Comparison of ENCODE assay signal across 15 cellular contexts in genomic region chr12:132478845-132479244, GRCh38. TPM values are rescaled to one million over a fixed set of nuclear protein-coding genes. Genes with fewer than 3 reads are reported as not detected.
DNase-seq lines count a peak whose midpoint lies in the region; ATAC-seq and TF ChIP-seq lines count a peak whose summit lies in the region.
"Had no signal": no experiment of that assay in that cellular context is flagged by ENCODE, and none has a peak within 500 bp of the region (broad histone marks: within the 10 kb centered on the region; RNA-seq: fewer than 3 reads in every experiment).

No MANE protein-coding gene starts in this region.

- H3K4me3 ChIP-seq in WI38 (ENCODE audit: low read depth, low read length): no peak overlapping the region
- no peak overlapping the region for H3K4me3 ChIP-seq in neural progenitor cell
- H3K4me3 ChIP-seq: spleen had no signal

- no peaks in the 10 kb centered on the region for H3K27me3 Mint-ChIP-seq in T-helper 1 cell treated with Interleukin-12 subunit alpha and Interleukin-12 subunit beta and Interleukin-4 antibody, amounts not matched to agents 30 μg/mL and 1 μg/mL, for 36 hours (ENCODE audit: low read depth)
- H3K27me3 Mint-ChIP-seq in HFFc6 (ENCODE audit: insufficient read depth) (peaks cover 27% of the 10 kb centered on the region), neural progenitor cell (ENCODE audit: insufficient read depth, low read depth) (peaks cover 20% of the 10 kb centered on the region)

- H3K9ac ChIP-seq in neural progenitor cell: no peak overlapping the region

- H3K36me3 Mint-ChIP-seq in T-helper 1 cell treated with Interleukin-12 subunit alpha and Interleukin-12 subunit beta and Interleukin-4 antibody, amounts not matched to agents 30 μg/mL and 1 μg/mL, for 36 hours (ENCODE audit: low read depth): no peaks in the 10 kb centered on the region
- H3K36me3 Mint-ChIP-seq in HFFc6 (ENCODE audit: low read depth) (peaks cover 4% of the 10 kb centered on the region; the same call in 1 of the 2 replicates), neural progenitor cell (peaks cover 3% of the 10 kb centered on the region)
- H3K36me3 Mint-ChIP-seq: activated CD4-positive, alpha-beta memory T cell treated with anti-CD3 and anti-CD28 coated beads for 36 hours; mesothelial cell of epicardium had no signal

- H3K4me1 Mint-ChIP-seq in T-helper 1 cell treated with Interleukin-12 subunit alpha and Interleukin-12 subunit beta and Interleukin-4 antibody, amounts not matched to agents 30 μg/mL and 1 μg/mL, for 36 hours (ENCODE audit: low read depth): peaks cover 14% of the 10 kb centered on the region
- H3K4me1 Mint-ChIP-seq in HFFc6 (ENCODE audit: low read depth) (no peaks in the 10 kb centered on the region), neural progenitor cell (peaks cover 5% of the 10 kb centered on the region)
- H3K4me1 Mint-ChIP-seq: mesothelial cell of epicardium had no signal

- H4K20me1 ChIP-seq in neural progenitor cell (ENCODE audit: low read depth): no peaks in the 10 kb centered on the region

- no peaks in the 10 kb centered on the region for H3K36me3 ChIP-seq in neural progenitor cell
- H3K36me3 ChIP-seq: spleen had no signal

- no peak overlapping the region for H2AFZ ChIP-seq in neural progenitor cell (replicated peaks)

- DNase-seq in T-helper 1 cell: no peak
- DNase-seq in HFFc6: no peak
- DNase-seq in neural progenitor cell (ENCODE audit: low spot score): no peak
- DNase-seq in OCI-M1 (lab: John Stamatoyannopoulos, UW): no peak
- DNase-seq: activated CD4-positive, alpha-beta memory T cell treated with anti-CD3 and anti-CD28 coated beads for 36 hours; anterior cingulate cortex; foreskin fibroblast; RPMI8226; spleen; T-helper 9 cell had no signal

- no peak for ATAC-seq in GM19455 (IDR thresholded peaks at IDR 0.05; ENCODE audit: unreplicated experiment)
- ATAC-seq in HG03354 (IDR thresholded peaks at IDR 0.05; ENCODE audit: poor library complexity, severe bottlenecking, unreplicated experiment): no peak

- TF ChIP-seq CTCF in HFFc6 (IDR thresholded peaks at IDR 0.05) (peak; percentile 43; the same call in 1 of the 2 replicates), WI38 (IDR thresholded peaks at IDR 0.05; ENCODE audit: low read depth, low read length) (0 out of 2 replicates have a peak, but pooled peaks have one; percentile 4), neural progenitor cell (IDR thresholded peaks at IDR 0.05) (peak; percentile 7)

- peak overlapping the region; percentile 49 for H3K27ac Mint-ChIP-seq in T-helper 1 cell treated with Interleukin-12 subunit alpha and Interleukin-12 subunit beta and Interleukin-4 antibody, amounts not matched to agents 30 μg/mL and 1 μg/mL, for 36 hours
- H3K27ac Mint-ChIP-seq in HFFc6 (no peak overlapping the region), neural progenitor cell (no peak overlapping the region)
- H3K27ac Mint-ChIP-seq: activated CD4-positive, alpha-beta memory T cell treated with anti-CD3 and anti-CD28 coated beads for 36 hours; mesothelial cell of epicardium had no signal

- no peaks in the 10 kb centered on the region for H3K9me3 ChIP-seq in neural progenitor cell (ENCODE audit: low read depth)
- H3K9me3 ChIP-seq: spleen had no signal

- no peak overlapping the region for H3K4me3 Mint-ChIP-seq in T-helper 1 cell treated with Interleukin-12 subunit alpha and Interleukin-12 subunit beta and Interleukin-4 antibody, amounts not matched to agents 30 μg/mL and 1 μg/mL, for 36 hours
- no peak overlapping the region for H3K4me3 Mint-ChIP-seq in HFFc6
- no peak overlapping the region for H3K4me3 Mint-ChIP-seq in neural progenitor cell
- H3K4me3 Mint-ChIP-seq: activated CD4-positive, alpha-beta memory T cell treated with anti-CD3 and anti-CD28 coated beads for 36 hours; mesothelial cell of epicardium had no signal

- no peak overlapping the region for H3K4me2 ChIP-seq in neural progenitor cell

- H3F3A ChIP-seq in neural progenitor cell (ENCODE audit: low read depth): no peaks in the 10 kb centered on the region

- no peak overlapping the region for H3K27ac ChIP-seq in neural progenitor cell
- H3K27ac ChIP-seq: spleen had no signal

- peaks cover 3% of the 10 kb centered on the region for H3K9me3 Mint-ChIP-seq in T-helper 1 cell treated with Interleukin-12 subunit alpha and Interleukin-12 subunit beta and Interleukin-4 antibody, amounts not matched to agents 30 μg/mL and 1 μg/mL, for 36 hours
- H3K9me3 Mint-ChIP-seq in HFFc6 (peaks cover 8% of the 10 kb centered on the region), neural progenitor cell (peaks cover 4% of the 10 kb centered on the region)
- H3K9me3 Mint-ChIP-seq: activated CD4-positive, alpha-beta memory T cell treated with anti-CD3 and anti-CD28 coated beads for 36 hours had no signal

- H3K4me1 ChIP-seq in neural progenitor cell: no peaks in the 10 kb centered on the region

- H3K79me2 ChIP-seq in neural progenitor cell (ENCODE audit: low read depth): no peaks in the 10 kb centered on the region

- peaks cover 68% of the 10 kb centered on the region for H3K27me3 ChIP-seq in neural progenitor cell

RNA-seq across cellular contexts. Expression of gene FBRSL1, which starts 11.1 kb away (rescaled TPM):
- total RNA-seq in HFFc6 (2021; fragmentation: NEBNext Ultra II Directional; extraction: Animal tissue kit (Norgen Biotek cat#: 25700)): 10 to 100 TPM; 25.1 to 34.0 (median 30.1) TPM
- 7.4 and 30.6 TPM in 2 replicates for total RNA-seq in neural progenitor cell (ENCODE audit: low replicate concordance)
